8 cellular contexts compared by ENCODE assay signal in the genomic region with DNA sequence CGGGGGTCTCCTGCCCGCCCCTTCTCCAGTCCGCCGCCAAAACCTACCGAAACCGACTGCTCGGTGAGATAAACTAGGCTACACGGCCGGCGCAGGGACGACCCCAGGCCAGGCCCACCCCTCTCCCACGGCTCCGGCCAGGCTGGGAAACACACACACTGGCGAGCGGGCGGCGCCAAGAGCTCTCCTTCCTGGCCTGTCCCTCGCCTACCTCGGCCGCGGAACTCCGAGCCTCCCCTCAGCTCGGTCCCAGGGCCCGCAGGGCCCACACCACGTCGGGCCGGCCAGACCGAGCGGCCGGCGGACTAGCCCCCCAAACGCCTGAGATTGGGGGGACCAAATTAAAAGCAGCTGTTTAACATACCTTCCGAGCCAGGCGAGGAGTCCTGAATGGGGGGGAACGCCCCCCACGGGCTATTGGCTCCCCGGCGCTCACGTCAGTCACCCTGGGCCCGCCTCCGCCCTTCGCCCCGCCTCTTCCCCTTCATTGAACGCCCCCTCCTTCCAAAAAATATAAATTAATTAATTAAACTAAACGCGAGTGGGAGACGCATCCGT. TPM values are rescaled to one million over a fixed set of nuclear protein-coding genes. Genes with fewer than 3 reads are reported as not detected.
DNase-seq lines count a peak whose midpoint lies in the region; ATAC-seq and TF ChIP-seq lines count a peak whose summit lies in the region.

No MANE protein-coding gene starts in this region.

- POLR2A ChIA-PET in naive thymus-derived CD8-positive, alpha-beta T cell (lab: Charles Lee) = interaction anchor here (1.0 to 7.7 kb wide), 15 partner anchors 9 to 192 kb away, joined by 3 to 207 read pairs (median 10); partner anchors contain the start of genes IMP3, MAN2C1, SNUPN and SNX33

- no peaks in the 10 kb centered on the region for H3K36me3 Mint-ChIP-seq in naive thymus-derived CD8-positive, alpha-beta T cell
- H3K36me3 Mint-ChIP-seq in stimulated activated memory B cell treated with anti-CD40 and anti-IgM and Interleukin-4, amounts not matched to agents 10 μg/mL and 1 μg/mL and 100 μg/mL, for 72 hours = no peaks in the 10 kb centered on the region

- ATAC-seq in naive thymus-derived CD8-positive, alpha-beta T cell = peak; percentile 7 to 11
- no peak for ATAC-seq in stimulated activated memory B cell treated with anti-CD40 and anti-IgM and Interleukin-4, amounts not matched to agents 10 μg/mL and 1 μg/mL and 100 μg/mL, for 72 hours
- no peak for ATAC-seq in GM21576 (IDR thresholded peaks at IDR 0.05; ENCODE audit: unreplicated experiment)

- H3K4me3 Mint-ChIP-seq in naive thymus-derived CD8-positive, alpha-beta T cell = peak overlapping the region; percentile 89 to 97 (median 94)
- H3K4me3 Mint-ChIP-seq in stimulated activated memory B cell treated with anti-CD40 and anti-IgM and Interleukin-4, amounts not matched to agents 10 μg/mL and 1 μg/mL and 100 μg/mL, for 72 hours = peak overlapping the region; percentile 98

- DNase-seq in DMS 273 treated with DMSO at 0.1 percent for 48 hours (lab: John Stamatoyannopoulos, UW) (peak; percentile 16), KG1 (lab: John Stamatoyannopoulos, UW) (peak; percentile 85), fibroblast of mammary gland (ENCODE audit: low read depth) (peak; percentile 63)
- peak; percentile 83 for DNase-seq in activated effector memory CD4-positive, alpha-beta T cell treated with Interleukin-2 at 50 U/mL for 16 hours
- DNase-seq in naive thymus-derived CD8-positive, alpha-beta T cell = peak; percentile 81 to 94 (median 86)

- peaks cover 0 to 1% (median 0%) of the 10 kb centered on the region in 9 donors for H3K9me3 Mint-ChIP-seq in naive thymus-derived CD8-positive, alpha-beta T cell
- H3K9me3 Mint-ChIP-seq in stimulated activated memory B cell treated with anti-CD40 and anti-IgM and Interleukin-4, amounts not matched to agents 10 μg/mL and 1 μg/mL and 100 μg/mL, for 72 hours = no peaks in the 10 kb centered on the region

- peak overlapping the region; percentile 85 for H3K4me3 ChIP-seq in fibroblast of mammary gland (ENCODE audit: control insufficient read depth, low read depth, low read length)

- peak overlapping the region; percentile 82 to 98 (median 91) for H3K27ac Mint-ChIP-seq in naive thymus-derived CD8-positive, alpha-beta T cell
- peak overlapping the region; percentile 97 for H3K27ac Mint-ChIP-seq in stimulated activated memory B cell treated with anti-CD40 and anti-IgM and Interleukin-4, amounts not matched to agents 10 μg/mL and 1 μg/mL and 100 μg/mL, for 72 hours

- H3K4me1 Mint-ChIP-seq in naive thymus-derived CD8-positive, alpha-beta T cell = peaks cover 15 to 31% (median 22%) of the 10 kb centered on the region in 4 donors
- peaks cover 26% of the 10 kb centered on the region for H3K4me1 Mint-ChIP-seq in stimulated activated memory B cell treated with anti-CD40 and anti-IgM and Interleukin-4, amounts not matched to agents 10 μg/mL and 1 μg/mL and 100 μg/mL, for 72 hours

- TF ChIP-seq CTCF in fibroblast of mammary gland (conservative IDR thresholded peaks at IDR 0.05; ENCODE audit: control insufficient read depth, insufficient read depth, low read depth, low read length) = no peak

- peak; percentile 52; the same call in 1 of the 2 replicates for TF ChIP-seq POLR2A in Raji (IDR thresholded peaks at IDR 0.05; ENCODE audit: insufficient read depth, low read depth, low read length)

- H3K27me3 Mint-ChIP-seq in naive thymus-derived CD8-positive, alpha-beta T cell = no peaks in the 10 kb centered on the region
- no peaks in the 10 kb centered on the region for H3K27me3 Mint-ChIP-seq in stimulated activated memory B cell treated with anti-CD40 and anti-IgM and Interleukin-4, amounts not matched to agents 10 μg/mL and 1 μg/mL and 100 μg/mL, for 72 hours

RNA-seq across cellular contexts. Expression of gene SIN3A, which starts 4.0 kb away (rescaled TPM):
- 100 to 1,000 TPM; 130 to 137 TPM for total RNA-seq in naive thymus-derived CD8-positive, alpha-beta T cell
- 10 to 100 TPM; 12.4 to 17.0 (median 12.7) TPM for polyA plus RNA-seq in naive thymus-derived CD8-positive, alpha-beta T cell

Comparison
In these comparisons a context has a peak if more than half of its experiments do, and no peak if none do; other contexts are left out.
1. DNase-seq: peak in every context shown above with its lines; median percentile 86 in naive thymus-derived CD8-positive, alpha-beta T cell; 85 in KG1; 83 in activated effector memory CD4-positive, alpha-beta T cell treated with Interleukin-2 at 50 U/mL for 16 hours; 63 in fibroblast of mammary gland; 16 in DMS 273 treated with DMSO at 0.1 percent for 48 hours.
2. ATAC-seq: peak in naive thymus-derived CD8-positive, alpha-beta T cell (2 of 2); none in stimulated activated memory B cell treated with anti-CD40 and anti-IgM and Interleukin-4, amounts not matched to agents 10 μg/mL and 1 μg/mL and 100 μg/mL, for 72 hours (single experiment) and GM21576 (single experiment).